14 cellular contexts compared by ENCODE assay signal in the genomic region with DNA sequence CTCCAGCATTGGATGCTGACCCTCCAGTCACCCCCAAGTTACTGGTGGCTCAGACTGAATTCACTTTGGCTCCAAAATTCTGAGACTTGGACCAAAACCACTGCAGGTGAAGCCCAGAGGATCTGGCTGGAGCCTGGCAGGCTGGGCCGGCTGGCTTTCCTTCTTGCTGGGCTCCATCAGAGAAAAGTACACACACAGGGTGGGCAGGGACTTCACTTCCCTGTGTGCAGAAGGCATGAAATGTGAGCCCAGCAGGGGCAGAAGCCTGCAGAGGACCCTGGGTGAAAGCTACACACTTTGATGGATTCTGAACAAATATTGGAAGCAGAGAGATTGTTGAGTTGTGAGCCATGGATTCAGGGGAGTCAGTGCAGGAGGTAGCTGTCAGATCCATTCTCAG. TPM values are rescaled to one million over a fixed set of nuclear protein-coding genes. Genes with fewer than 3 reads are reported as not detected.
DNase-seq lines count a peak whose midpoint lies in the region; ATAC-seq and TF ChIP-seq lines count a peak whose summit lies in the region.
"Had no signal": no experiment of that assay in that cellular context is flagged by ENCODE, and none has a peak within 500 bp of the region (broad histone marks: within the 10 kb centered on the region; RNA-seq: fewer than 3 reads in every experiment).

No MANE protein-coding gene starts in this region.

- ATAC-seq in stimulated activated naive CD8-positive, alpha-beta T cell treated with anti-CD3 and anti-CD28 coated beads, Interleukin-15, Interleukin-2, amounts not matched to agents 100 U/mL and 50 U/mL, for 24 hours = no peak
- no peak for ATAC-seq in GM18873 (IDR thresholded peaks at IDR 0.05; ENCODE audit: low FRiP score, unreplicated experiment)

- H3K36me3 Mint-ChIP-seq in stimulated activated naive CD8-positive, alpha-beta T cell treated with anti-CD3 and anti-CD28 coated beads, Interleukin-15, Interleukin-2, amounts not matched to agents 100 ng/mL and 50 ng/mL, for 24 hours (ENCODE audit: low read depth) = peaks cover 86% of the 10 kb centered on the region
- H3K36me3 Mint-ChIP-seq: CD14-positive monocyte; CD4-positive, alpha-beta memory T cell had no signal

- intact Hi-C loops in esophagus muscularis mucosa (cut with DNase I) = no loop called here

- H3K36me3 ChIP-seq in esophagus muscularis mucosa = peaks cover 0 to 7% (median 6%) of the 10 kb centered on the region in 4 donors
- H3K36me3 ChIP-seq: BLaER1 had no signal

- TF ChIP-seq POLR2A in esophagus muscularis mucosa (IDR thresholded peaks at IDR 0.05; ENCODE audit: low read depth) = no peak

- H3K27ac ChIP-seq in esophagus muscularis mucosa (replicated peaks in 1 of 4) = no peak overlapping the region
- H3K27ac ChIP-seq: BLaER1 had no signal

- no peaks in the 10 kb centered on the region for H3K9me3 ChIP-seq in esophagus muscularis mucosa
- H3K9me3 ChIP-seq: BLaER1 had no signal

- no peak for TF ChIP-seq EP300 in esophagus muscularis mucosa (IDR thresholded peaks at IDR 0.05)

- no peak for DNase-seq in stimulated activated naive CD8-positive, alpha-beta T cell treated with anti-CD3 and anti-CD28 coated beads, Interleukin-15, Interleukin-2, amounts not matched to agents 100 U/mL and 50 U/mL, for 24 hours
- peak; percentile 18 for DNase-seq in NCI-H146 treated with DMSO at 0.1 percent for 48 hours (lab: John Stamatoyannopoulos, UW; ENCODE audit: unreplicated experiment)
- peak; percentile 68 for DNase-seq in esophagus muscularis mucosa (ENCODE audit: extremely low spot score)
- no peak for DNase-seq in COLO668 (lab: John Stamatoyannopoulos, UW; ENCODE audit: unreplicated experiment)
- DNase-seq in mesenteric fat pad (ENCODE audit: low spot score) = no peak
- DNase-seq: Calu3; CD4-positive, alpha-beta memory T cell; DMS79 treated with DMSO at 0.1 percent for 48 hours; GF-D8; H9 had no signal

- peak overlapping the region; percentile 26 for H3K27ac Mint-ChIP-seq in stimulated activated naive CD8-positive, alpha-beta T cell treated with anti-CD3 and anti-CD28 coated beads, Interleukin-15, Interleukin-2, amounts not matched to agents 100 ng/mL and 50 ng/mL, for 24 hours
- H3K27ac Mint-ChIP-seq: CD14-positive monocyte; CD4-positive, alpha-beta memory T cell; H9 had no signal

- no peak overlapping the region for H3K4me3 Mint-ChIP-seq in stimulated activated naive CD8-positive, alpha-beta T cell treated with anti-CD3 and anti-CD28 coated beads, Interleukin-15, Interleukin-2, amounts not matched to agents 100 ng/mL and 50 ng/mL, for 24 hours
- H3K4me3 Mint-ChIP-seq: CD14-positive monocyte; CD4-positive, alpha-beta memory T cell; H9 had no signal

- H3K27me3 Mint-ChIP-seq in stimulated activated naive CD8-positive, alpha-beta T cell treated with anti-CD3 and anti-CD28 coated beads, Interleukin-15, Interleukin-2, amounts not matched to agents 100 ng/mL and 50 ng/mL, for 24 hours = no peaks in the 10 kb centered on the region

- no peaks in the 10 kb centered on the region for H3K27me3 ChIP-seq in esophagus muscularis mucosa
- H3K27me3 ChIP-seq: BLaER1 had no signal

- no peak overlapping the region for H3K4me3 ChIP-seq in esophagus muscularis mucosa
- H3K4me3 ChIP-seq: BLaER1 had no signal

- H3K4me1 ChIP-seq in esophagus muscularis mucosa = no peaks in the 10 kb centered on the region
- H3K4me1 ChIP-seq: BLaER1 had no signal

- no peak for TF ChIP-seq CTCF in esophagus muscularis mucosa (IDR thresholded peaks at IDR 0.05)

- H3K4me1 Mint-ChIP-seq in stimulated activated naive CD8-positive, alpha-beta T cell treated with anti-CD3 and anti-CD28 coated beads, Interleukin-15, Interleukin-2, amounts not matched to agents 100 ng/mL and 50 ng/mL, for 24 hours (ENCODE audit: low read depth) = peaks cover 3% of the 10 kb centered on the region
- H3K4me1 Mint-ChIP-seq: CD14-positive monocyte, H9 had no signal

- H3K9me3 Mint-ChIP-seq in stimulated activated naive CD8-positive, alpha-beta T cell treated with anti-CD3 and anti-CD28 coated beads, Interleukin-15, Interleukin-2, amounts not matched to agents 100 ng/mL and 50 ng/mL, for 24 hours = no peaks in the 10 kb centered on the region
- H3K9me3 Mint-ChIP-seq: CD14-positive monocyte; CD4-positive, alpha-beta memory T cell; H9 had no signal

- 88% methylated on average over 1 of the region's 1 CpG for WGBS in esophagus muscularis mucosa

RNA-seq across cellular contexts. Expression of a gene that starts 18.4 kb away (rescaled TPM):
- total RNA-seq in esophagus muscularis mucosa = 10 to 100 TPM in 1 of 4 donors, 1 to 10 TPM in 3; 1.2 to 17.4 (median 1.9) TPM
- total RNA-seq in mesenteric fat pad = 124 TPM

Comparison
In these comparisons a context has a peak if more than half of its experiments do, and no peak if none do; other contexts are left out.
1. DNase-seq: peak in NCI-H146 treated with DMSO at 0.1 percent for 48 hours (single experiment) and esophagus muscularis mucosa (single experiment); none in stimulated activated naive CD8-positive, alpha-beta T cell treated with anti-CD3 and anti-CD28 coated beads, Interleukin-15, Interleukin-2, amounts not matched to agents 100 U/mL and 50 U/mL, for 24 hours (single experiment), COLO668 (single experiment) and mesenteric fat pad (single experiment).